Comparison of ENCODE assay signal across 1 cellular context in the genomic region with DNA sequence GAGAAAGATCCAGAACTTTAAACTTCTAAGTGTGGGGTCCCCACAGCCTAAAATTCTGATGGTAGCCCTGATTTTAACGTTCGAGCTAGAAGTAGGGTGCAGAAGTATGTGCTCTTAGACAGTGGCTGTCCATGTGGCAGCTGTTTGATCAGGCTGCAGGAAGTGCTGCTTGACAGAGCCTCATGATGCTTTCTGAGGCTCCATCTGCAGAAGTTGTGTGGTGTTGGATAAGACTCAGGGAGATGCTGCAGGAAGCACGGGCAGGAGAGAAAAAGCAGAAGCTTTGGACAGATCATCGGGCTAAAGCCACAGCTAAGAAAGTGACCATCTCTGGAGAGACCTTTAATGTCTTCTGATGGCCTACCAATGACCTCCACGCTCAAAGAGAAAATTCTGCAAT.
TF ChIP-seq lines count a peak whose summit lies in the region.

No MANE protein-coding gene starts in this region.

TF ChIP-seq in H1, 55 proteins besides CTCF, POLR2A, EP300 and RAD21:
- TF ChIP-seq KDM1A (IDR thresholded peaks at IDR 0.05; ENCODE audit: borderline replicate concordance, low read length), result no peak
- TF ChIP-seq EZH2 (IDR thresholded peaks at IDR 0.05; ENCODE audit: low read depth, low read length, severe bottlenecking), result no peak
- no peak for TF ChIP-seq YY1 (IDR thresholded peaks at IDR 0.05; ENCODE audit: low read depth, low read length)
- no peak for TF ChIP-seq FOSL1 (IDR thresholded peaks at IDR 0.05; ENCODE audit: insufficient read depth, low read depth, low read length)
- no peak for TF ChIP-seq GABPA (IDR thresholded peaks at IDR 0.05; ENCODE audit: borderline replicate concordance, insufficient read depth, low read length)
- no peak for TF ChIP-seq TBP (IDR thresholded peaks at IDR 0.05; ENCODE audit: low read depth, low read length)
- no peak for TF ChIP-seq NANOG (IDR thresholded peaks at IDR 0.05; ENCODE audit: insufficient read depth, low read depth, low read length, poor library complexity, severe bottlenecking)
- no peak for TF ChIP-seq SRF (IDR thresholded peaks at IDR 0.05; ENCODE audit: low read depth, low read length)
- no peak for TF ChIP-seq TAF1 (IDR thresholded peaks at IDR 0.05; ENCODE audit: low read depth, low read length)
- no peak for TF ChIP-seq JUND (IDR thresholded peaks at IDR 0.05; ENCODE audit: low read length)
